Comparison of ENCODE assay signal across 8 cellular contexts in the genomic region with DNA sequence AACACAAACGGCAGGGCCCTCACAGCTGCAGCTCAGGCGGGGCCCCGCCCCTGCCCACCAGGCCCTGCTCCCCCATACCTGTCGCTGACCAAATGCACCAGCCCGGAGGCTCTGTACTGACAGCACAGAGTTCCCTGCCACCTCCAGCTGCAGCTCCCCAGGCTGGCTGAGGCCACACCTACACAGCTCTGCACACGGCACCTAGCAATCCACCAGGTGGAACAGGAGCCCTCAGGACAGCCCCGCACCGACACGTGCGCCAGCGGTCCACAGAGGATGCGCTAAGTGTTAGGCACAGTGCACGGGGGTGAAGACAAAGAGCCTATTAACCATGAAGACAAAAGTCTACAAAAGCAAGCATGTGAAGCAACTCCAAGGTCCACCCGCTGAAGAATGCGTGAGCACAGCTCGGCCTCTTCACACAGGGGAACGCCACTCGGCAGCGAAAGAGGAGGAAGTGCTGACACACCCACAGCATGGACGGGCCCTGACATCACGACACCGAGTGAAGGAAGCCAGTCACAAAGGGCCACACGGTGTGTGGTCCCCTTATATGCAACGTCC. TPM values are rescaled to one million over a fixed set of nuclear protein-coding genes. Genes with fewer than 3 reads are reported as not detected.
DNase-seq lines count a peak whose midpoint lies in the region; ATAC-seq, FAIRE-seq and TF ChIP-seq lines count a peak whose summit lies in the region.

No MANE protein-coding gene starts in this region.

- TF ChIP-seq CTCF in bronchial epithelial cell (IDR thresholded peaks at IDR 0.05; ENCODE audit: insufficient read depth, low read length, severe bottlenecking) (no peak), liver (IDR thresholded peaks at IDR 0.05; ENCODE audit: low read depth, low read length, missing input control) (no peak)

- no peak for ATAC-seq in HG03571 (IDR thresholded peaks at IDR 0.05; ENCODE audit: unreplicated experiment)

- no peak for TF ChIP-seq POLR2A in GM12892 (IDR thresholded peaks at IDR 0.05; ENCODE audit: low read depth, low read length)

- peak in 1 of 2 donors; percentile 43 for TF ChIP-seq RAD21 in liver (IDR thresholded peaks at IDR 0.05)

- H3K4me3 ChIP-seq in bronchial epithelial cell (ENCODE audit: low read depth, low read length): peak overlapping the region; percentile 44
- H3K4me3 ChIP-seq in liver (ENCODE audit: low read depth in 1 of 3, low read length in 3 of 3): no peak overlapping the region

- DNase-seq in COR-L47 (lab: John Stamatoyannopoulos, UW) (peak; percentile 87), NCI-H2029 (lab: John Stamatoyannopoulos, UW) (peak; percentile 60), bronchial epithelial cell (ENCODE audit: low read depth) (peak; percentile 71), retina (no peak), activated gamma-delta T cell (lab: John Stamatoyannopoulos, UW) (no peak), GM12892 (ENCODE audit: insufficient read length) (no peak)

- H3K27me3 ChIP-seq in bronchial epithelial cell (ENCODE audit: control insufficient read depth, insufficient read depth, low read length) (no peaks in the 10 kb centered on the region), liver (ENCODE audit: control insufficient read depth in 4 of 4, insufficient read depth in 4 of 4, low read length in 3 of 4) (no peaks in the 10 kb centered on the region)

- H3K36me3 ChIP-seq in bronchial epithelial cell (ENCODE audit: control insufficient read depth, insufficient read depth, low read length) (no peaks in the 10 kb centered on the region), liver (ENCODE audit: control insufficient read depth in 4 of 4, insufficient read depth in 3 of 4, low read depth in 1 of 4, low read length in 3 of 4) (peaks cover 0 to 3% (median 0%) of the 10 kb centered on the region in 4 donors)

- no peaks in the 10 kb centered on the region for H3K9me3 ChIP-seq in liver (ENCODE audit: control insufficient read depth in 4 of 4, low read length in 3 of 4)

- FAIRE-seq in bronchial epithelial cell (lab: Jason Lieb, UNC) (no peak), GM12892 (lab: Jason Lieb, UNC) (no peak)

- 25% methylated on average over 24 of the region's 24 CpGs for WGBS in liver

- H3K9ac ChIP-seq in liver (ENCODE audit: low read depth in 1 of 2, low read length in 2 of 2): peak overlapping the region in 1 of 2 donors; percentile 2

- peaks cover 18 to 74% (median 50%) of the 10 kb centered on the region in 4 donors for H3K4me1 ChIP-seq in liver (ENCODE audit: control insufficient read depth in 4 of 4, insufficient read depth in 4 of 4, low read length in 3 of 4)

- H3K27ac ChIP-seq in liver (ENCODE audit: low read depth in 1 of 2, low read length in 2 of 2): peak overlapping the region; percentile 37 to 40

TF ChIP-seq in liver, 16 proteins besides CTCF, POLR2A, EP300 and RAD21:
- TF ChIP-seq NR2F2 (IDR thresholded peaks at IDR 0.05) (no peak), HNF4A (conservative IDR thresholded peaks at IDR 0.05) (peak in 1 of 2 donors; percentile 35), TAF1 (conservative IDR thresholded peaks at IDR 0.05) (no peak), RXRA (IDR thresholded peaks at IDR 0.05) (peak in 1 of 2 donors; percentile 26), HNF4G (IDR thresholded peaks at IDR 0.05) (no peak), YY1 (IDR thresholded peaks at IDR 0.05) (peak; percentile 13)
- TF ChIP-seq, protein P1, sequence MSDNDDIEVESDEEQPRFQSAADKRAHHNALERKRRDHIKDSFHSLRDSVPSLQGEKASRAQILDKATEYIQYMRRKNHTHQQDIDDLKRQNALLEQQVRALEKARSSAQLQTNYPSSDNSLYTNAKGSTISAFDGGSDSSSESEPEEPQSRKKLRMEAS (IDR thresholded peaks at IDR 0.05): peak; percentile 59

RNA-seq across cellular contexts. Expression of gene ZCCHC14, which starts 5.4 kb away (rescaled TPM):
- total RNA-seq in bronchial epithelial cell: 2.9 and 4.2 TPM in 2 replicates
- total RNA-seq in liver: 10 to 100 TPM in 1 of 2 donors, 1 to 10 TPM in 1; 7.1 to 21.7 TPM
- polyA plus RNA-seq in liver: 1 to 10 TPM; 6.3 to 8.9 TPM
- 0.30 TPM for polyA plus RNA-seq in GM12892 (2012; ENCODE audit: missing spikeins)

Comparison
In these comparisons a context has a peak if more than half of its experiments do, and no peak if none do; other contexts are left out.
1. DNase-seq: peak in COR-L47 (single experiment), NCI-H2029 (single experiment) and bronchial epithelial cell (single experiment); none in retina (single experiment), activated gamma-delta T cell (single experiment) and GM12892 (single experiment).